11 cellular contexts compared by ENCODE assay signal in the genomic region with DNA sequence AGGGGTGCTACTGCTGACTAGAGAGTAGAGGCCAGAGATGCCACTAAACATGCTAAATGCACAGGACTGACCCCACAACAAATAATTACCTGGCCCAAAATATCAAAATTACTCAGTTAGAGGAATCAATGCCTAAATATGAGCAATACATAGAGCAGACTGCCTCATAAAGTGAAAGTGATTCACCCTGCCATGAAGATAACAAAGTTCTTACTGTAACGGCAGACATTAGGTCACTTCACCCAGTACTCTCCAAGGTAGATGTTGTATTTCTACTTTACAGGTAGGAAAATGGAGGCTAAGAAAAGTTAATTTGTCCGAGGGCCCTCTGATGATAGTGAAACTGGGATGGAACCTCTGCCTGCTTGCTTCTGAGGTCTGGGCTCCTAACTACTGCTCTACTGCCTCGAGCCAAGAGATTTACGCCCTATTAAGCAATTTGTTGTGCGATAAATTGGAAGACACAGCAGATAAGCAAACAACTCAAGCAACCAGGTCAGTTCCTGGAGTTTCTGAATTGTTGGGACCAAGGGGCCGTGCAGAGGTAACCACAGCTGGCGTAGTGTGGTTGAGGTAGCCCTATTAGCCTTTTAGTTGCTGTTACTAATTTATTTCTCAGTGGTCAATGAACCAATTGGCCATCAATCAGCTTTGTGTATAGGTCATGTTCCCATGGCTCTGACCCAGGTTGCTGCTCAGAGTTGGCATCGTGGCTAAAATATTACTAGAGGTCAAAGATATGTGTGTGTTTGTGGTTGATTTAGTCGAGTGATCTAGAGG. TPM values are rescaled to one million over a fixed set of nuclear protein-coding genes. Genes with fewer than 3 reads are reported as not detected.
DNase-seq lines count a peak whose midpoint lies in the region; ATAC-seq and TF ChIP-seq lines count a peak whose summit lies in the region.
"Had no signal": no experiment of that assay in that cellular context is flagged by ENCODE, and none has a peak within 500 bp of the region (broad histone marks: within the 10 kb centered on the region; RNA-seq: fewer than 3 reads in every experiment).

No MANE protein-coding gene starts in this region.

- no peaks in the 10 kb centered on the region for H3K27me3 ChIP-seq in brain microvascular endothelial cell (replicated peaks)
- H3K27me3 ChIP-seq in MG63, result no peaks in the 10 kb centered on the region
- H3K27me3 ChIP-seq: gastrocnemius medialis had no signal

- H3K4me3 Mint-ChIP-seq in activated CD8-positive, alpha-beta memory T cell treated with anti-CD3 and anti-CD28 coated beads, Interleukin-2, amount 10 ng/mL, durations not matched to agents 7 days and 5 days, result no peak overlapping the region
- no peak overlapping the region for H3K4me3 Mint-ChIP-seq in stimulated activated memory B cell treated with anti-CD40 and anti-IgM and Interleukin-4, amounts not matched to agents 10 μg/mL and 1 μg/mL and 100 μg/mL, for 72 hours

- peak; percentile 23 for ATAC-seq in activated CD8-positive, alpha-beta memory T cell treated with anti-CD3 and anti-CD28 coated beads, Interleukin-2, amount 10 ng/mL, durations not matched to agents 7 days and 5 days
- ATAC-seq in HG03432 (IDR thresholded peaks at IDR 0.05; ENCODE audit: unreplicated experiment), result peak; percentile 57
- peak; percentile 44 for ATAC-seq in stimulated activated memory B cell treated with anti-CD40 and anti-IgM and Interleukin-4, amounts not matched to agents 10 μg/mL and 1 μg/mL and 100 μg/mL, for 72 hours
- ATAC-seq: gastrocnemius medialis had no signal

- DNase-seq in activated CD8-positive, alpha-beta memory T cell treated with anti-CD3 and anti-CD28 coated beads, Interleukin-2, amount 10 ng/mL, durations not matched to agents 7 days and 5 days, result no peak
- DNase-seq in activated CD8-positive, alpha-beta memory T cell treated with anti-CD3 and anti-CD28 coated beads, Interleukin-2, amount 50 U/mL, for 4 hours, result no peak
- DNase-seq in brain microvascular endothelial cell (peak; percentile 43), MG63 (no peak), SHP77 (lab: John Stamatoyannopoulos, UW) (no peak)
- no peak for DNase-seq in activated CD4-positive, alpha-beta T cell treated with anti-CD3 and anti-CD28 coated beads for 48 hours
- DNase-seq: activated gamma-delta T cell treated with Interleukin-2 at 50 U/mL for 16 hours, gastrocnemius medialis, NCI-H2081 had no signal

- no peak overlapping the region for H3K27ac Mint-ChIP-seq in activated CD8-positive, alpha-beta memory T cell treated with anti-CD3 and anti-CD28 coated beads, Interleukin-2, amount 10 ng/mL, durations not matched to agents 7 days and 5 days
- H3K27ac Mint-ChIP-seq in stimulated activated memory B cell treated with anti-CD40 and anti-IgM and Interleukin-4, amounts not matched to agents 10 μg/mL and 1 μg/mL and 100 μg/mL, for 72 hours, result no peak overlapping the region

- H3K4me3 ChIP-seq in brain microvascular endothelial cell (ENCODE audit: low read depth, low read length) (no peak overlapping the region), MG63 (no peak overlapping the region)
- H3K4me3 ChIP-seq: gastrocnemius medialis had no signal

- no peak for TF ChIP-seq CTCF in brain microvascular endothelial cell (IDR thresholded peaks at IDR 0.05; ENCODE audit: low read depth, low read length, missing control alignments)

- no peaks in the 10 kb centered on the region for H3K27me3 Mint-ChIP-seq in activated CD8-positive, alpha-beta memory T cell treated with anti-CD3 and anti-CD28 coated beads, Interleukin-2, amount 10 ng/mL, durations not matched to agents 7 days and 5 days
- H3K27me3 Mint-ChIP-seq in stimulated activated memory B cell treated with anti-CD40 and anti-IgM and Interleukin-4, amounts not matched to agents 10 μg/mL and 1 μg/mL and 100 μg/mL, for 72 hours, result no peaks in the 10 kb centered on the region

- no peaks in the 10 kb centered on the region for H3K36me3 Mint-ChIP-seq in activated CD8-positive, alpha-beta memory T cell treated with anti-CD3 and anti-CD28 coated beads, Interleukin-2, amount 10 ng/mL, durations not matched to agents 7 days and 5 days
- no peaks in the 10 kb centered on the region for H3K36me3 Mint-ChIP-seq in stimulated activated memory B cell treated with anti-CD40 and anti-IgM and Interleukin-4, amounts not matched to agents 10 μg/mL and 1 μg/mL and 100 μg/mL, for 72 hours

- no peaks in the 10 kb centered on the region for H3K9me3 Mint-ChIP-seq in activated CD8-positive, alpha-beta memory T cell treated with anti-CD3 and anti-CD28 coated beads, Interleukin-2, amount 10 ng/mL, durations not matched to agents 7 days and 5 days (ENCODE audit: low read depth)
- no peaks in the 10 kb centered on the region for H3K9me3 Mint-ChIP-seq in stimulated activated memory B cell treated with anti-CD40 and anti-IgM and Interleukin-4, amounts not matched to agents 10 μg/mL and 1 μg/mL and 100 μg/mL, for 72 hours

- CTCF ChIA-PET in activated CD8-positive, alpha-beta memory T cell treated with anti-CD3 and anti-CD28 coated beads, Interleukin-2, amount 10 ng/mL, durations not matched to agents 7 days and 5 days (lab: Charles Lee), result no interaction called here

- no peak overlapping the region for H3K27ac ChIP-seq in brain microvascular endothelial cell
- H3K27ac ChIP-seq: gastrocnemius medialis had no signal

- H3K4me1 Mint-ChIP-seq in activated CD8-positive, alpha-beta memory T cell treated with anti-CD3 and anti-CD28 coated beads, Interleukin-2, amount 10 ng/mL, durations not matched to agents 7 days and 5 days, result peaks cover 12% of the 10 kb centered on the region
- peaks cover 29% of the 10 kb centered on the region for H3K4me1 Mint-ChIP-seq in stimulated activated memory B cell treated with anti-CD40 and anti-IgM and Interleukin-4, amounts not matched to agents 10 μg/mL and 1 μg/mL and 100 μg/mL, for 72 hours

- peaks cover 9% of the 10 kb centered on the region for H3K9me3 ChIP-seq in MG63
- H3K9me3 ChIP-seq: gastrocnemius medialis had no signal

- no peaks in the 10 kb centered on the region for H3K36me3 ChIP-seq in brain microvascular endothelial cell (replicated peaks)
- no peaks in the 10 kb centered on the region for H3K36me3 ChIP-seq in MG63
- H3K36me3 ChIP-seq: gastrocnemius medialis had no signal

- in situ Hi-C loops in brain microvascular endothelial cell (cut with HindIII; ENCODE audit: low pct_ligation_motif_present, low sequenced_read_pairs), result no loop called here

RNA-seq across cellular contexts. Expression of a gene that starts 4.8 kb away (rescaled TPM):
- total RNA-seq in activated CD8-positive, alpha-beta memory T cell treated with anti-CD3 and anti-CD28 coated beads, Interleukin-2, amount 10 ng/mL, durations not matched to agents 7 days and 5 days, result not detected
- total RNA-seq in MG63 (2014; rRNA removed; shearing (Covaris generic); ENCODE audit: low replicate concordance), result not detected in 2 replicates

RNA-seq across cellular contexts. Expression of a gene that starts 43.0 kb away (rescaled TPM):
- total RNA-seq in activated CD8-positive, alpha-beta memory T cell treated with anti-CD3 and anti-CD28 coated beads, Interleukin-2, amount 10 ng/mL, durations not matched to agents 7 days and 5 days, result not detected
- not detected in 2 replicates for total RNA-seq in MG63 (2014; rRNA removed; shearing (Covaris generic); ENCODE audit: low replicate concordance)
